In the genomic region with DNA sequence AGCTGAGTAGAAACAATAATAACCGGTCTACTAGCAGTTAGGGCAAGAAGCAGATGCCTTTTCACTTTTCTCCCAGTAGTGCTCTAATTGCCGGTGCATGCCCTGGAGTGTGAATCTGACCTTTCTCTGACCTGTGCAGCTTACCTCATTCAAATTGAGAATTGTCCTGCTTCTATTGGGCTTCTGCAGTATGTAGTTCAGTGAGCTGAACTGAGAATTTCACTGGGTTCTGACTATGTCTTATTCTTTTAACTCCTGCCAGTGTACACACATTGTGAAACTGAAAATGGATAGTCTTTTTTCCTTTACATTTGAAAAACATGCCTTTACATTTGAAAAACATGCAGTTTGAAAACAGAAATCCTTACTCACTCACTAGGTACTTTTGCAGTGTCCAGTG, we compare ENCODE assay signal across 20 cellular contexts.
"Had no signal": no experiment of that assay in that cellular context is flagged by ENCODE, and none has a peak within 500 bp of the region (broad histone marks: within the 10 kb centered on the region; RNA-seq: fewer than 3 reads in every experiment).

No MANE protein-coding gene starts in this region.

- DNase-seq: activated CD4-positive, alpha-beta T cell treated with anti-CD3 and anti-CD28 coated beads for 1 hour; activated CD4-positive, alpha-beta T cell treated with anti-CD3 and anti-CD28 coated beads, Interleukin-2, amount 50 U/mL, for 4 hours; activated gamma-delta T cell treated with Interleukin-2 at 50 U/mL for 16 hours; dermis blood vessel endothelial cell; effector memory CD4-positive, alpha-beta T cell; esophagus squamous epithelium; heart right ventricle; immature natural killer cell; mesenchymal stem cell; mucosa of descending colon; naive B cell; ovary; psoas muscle; right cardiac atrium; stimulated activated naive CD8-positive, alpha-beta T cell treated with anti-CD3 and anti-CD28 coated beads, Interleukin-15, Interleukin-2, amounts not matched to agents 100 U/mL and 50 U/mL, for 24 hours; substantia nigra; tibial artery; uterus; WERI-Rb-1 had no signal

- H3K27ac ChIP-seq: esophagus squamous epithelium, heart right ventricle, ovary, psoas muscle, tibial artery, uterus, WERI-Rb-1 had no signal

- H3K36me3 ChIP-seq: esophagus squamous epithelium, heart right ventricle, ovary, tibial artery, uterus, WERI-Rb-1 had no signal

- H3K4me3 Mint-ChIP-seq: immature natural killer cell, naive B cell had no signal

- H3K36me3 Mint-ChIP-seq: activated naive CD4-positive, alpha-beta T cell treated with anti-CD3 and anti-CD28 coated beads, Interleukin-2, amount 50 U/mL, for 72 hours; immature natural killer cell; naive B cell had no signal

- H3K4me1 Mint-ChIP-seq: immature natural killer cell, naive B cell had no signal

- ATAC-seq: activated naive CD4-positive, alpha-beta T cell treated with anti-CD3 and anti-CD28 coated beads, Interleukin-2, amount 50 U/mL, for 72 hours; heart right ventricle; mucosa of descending colon; psoas muscle; right cardiac atrium; stimulated activated naive CD8-positive, alpha-beta T cell treated with anti-CD3 and anti-CD28 coated beads, Interleukin-15, Interleukin-2, amounts not matched to agents 100 U/mL and 50 U/mL, for 24 hours had no signal

- H3K27me3 ChIP-seq: esophagus squamous epithelium, heart right ventricle, ovary, tibial artery, uterus had no signal

- H3K27ac Mint-ChIP-seq: activated naive CD4-positive, alpha-beta T cell treated with anti-CD3 and anti-CD28 coated beads, Interleukin-2, amount 50 U/mL, for 72 hours; immature natural killer cell; naive B cell had no signal

- H3K9me3 ChIP-seq: esophagus squamous epithelium, mucosa of descending colon, ovary, psoas muscle, tibial artery, uterus had no signal

- H3K4me1 ChIP-seq: esophagus squamous epithelium, heart right ventricle, psoas muscle, tibial artery, uterus had no signal

- H3K27me3 Mint-ChIP-seq: naive B cell had no signal

- H3K4me3 ChIP-seq: esophagus squamous epithelium, heart right ventricle, mucosa of descending colon, ovary, psoas muscle, tibial artery, uterus had no signal
